ENCODE assay signal across 1 cellular context in the genomic region with DNA sequence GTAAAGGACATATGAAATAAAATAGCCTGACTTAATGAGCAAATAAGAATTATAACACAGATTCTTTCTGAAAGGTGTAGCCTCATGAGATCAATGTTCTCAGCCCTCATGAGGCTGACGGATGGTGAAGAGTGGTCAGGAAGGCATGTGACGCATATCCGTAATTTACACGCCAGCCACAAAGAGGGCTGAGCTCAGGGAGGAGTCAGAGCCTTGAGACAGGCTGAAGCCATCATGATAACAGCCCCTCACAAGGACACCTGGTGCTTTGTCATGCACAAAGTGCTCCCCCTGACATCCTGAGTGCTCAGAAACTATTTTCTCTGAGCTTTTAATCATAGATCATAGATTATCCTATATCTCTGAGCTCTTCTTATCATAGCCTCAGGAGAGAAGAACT.
TF ChIP-seq lines count a peak whose summit lies in the region.

No MANE protein-coding gene starts in this region.

TF ChIP-seq in SK-N-SH, 30 proteins besides CTCF, POLR2A, EP300 and RAD21 (continued from another document):
- no peak for TF ChIP-seq EZH2phosphoT487 (IDR thresholded peaks at IDR 0.05; ENCODE audit: borderline replicate concordance, low read depth)
- TF ChIP-seq YY1 (IDR thresholded peaks at IDR 0.05; ENCODE audit: low read depth), result no peak
